Comparison of ENCODE assay signal across 1 cellular context in genomic region chr14:22589096-22589839, GRCh38.
TF ChIP-seq lines count a peak whose summit lies in the region.

Gene DAD1, minus strand, starts transcription at chr14:22589224. Its CDS starts 67 bp downstream, at chr14:22589157.

TF ChIP-seq in HepG2, 621 proteins besides CTCF, POLR2A, EP300 and RAD21 (continued from another document):
- TF ChIP-seq GFI1 (CRISPR knock-in tag; IDR thresholded peaks at IDR 0.05; ENCODE audit: borderline replicate concordance) (no peak), ZNF564 (CRISPR knock-in tag; IDR thresholded peaks at IDR 0.05) (no peak), ETS1 (CRISPR knock-in tag; IDR thresholded peaks at IDR 0.05) (no peak; the same call in 1 of the 2 replicates), ZNF383 (CRISPR knock-in tag; IDR thresholded peaks at IDR 0.05; ENCODE audit: borderline replicate concordance) (0 out of 2 replicates have a peak, but pooled peaks have one; percentile 82), ZNF354B (CRISPR knock-in tag; IDR thresholded peaks at IDR 0.05) (0 out of 2 replicates have a peak, but pooled peaks have one; percentile 85), SSRP1 (CRISPR knock-in tag; IDR thresholded peaks at IDR 0.05) (no peak), ZNF329 (CRISPR knock-in tag; IDR thresholded peaks at IDR 0.05; ENCODE audit: low read depth) (no peak; the same call in 1 of the 2 replicates), PAF1 (CRISPR knock-in tag; IDR thresholded peaks at IDR 0.05) (0 out of 2 replicates have a peak, but pooled peaks have one; percentile 47), CHD2 (IDR thresholded peaks at IDR 0.05; ENCODE audit: low read depth, low read length) (no peak), ZBTB26 (CRISPR knock-in tag; IDR thresholded peaks at IDR 0.05; ENCODE audit: borderline replicate concordance) (peak; percentile 83), NPAS2 (CRISPR knock-in tag; IDR thresholded peaks at IDR 0.05; ENCODE audit: borderline replicate concordance) (no peak), FOXK1 (CRISPR knock-in tag; IDR thresholded peaks at IDR 0.05; ENCODE audit: borderline replicate concordance, low read depth) (peak; percentile 87), ZNF503 (CRISPR knock-in tag; IDR thresholded peaks at IDR 0.05) (no peak), MEIS1 (CRISPR knock-in tag; IDR thresholded peaks at IDR 0.05; ENCODE audit: borderline replicate concordance) (peak; percentile 82; the same call in 1 of the 2 replicates), DNMT3B (CRISPR knock-in tag; conservative IDR thresholded peaks at IDR 0.05) (peak; percentile 89), MAFK (conservative IDR thresholded peaks at IDR 0.05 in 1 of 2, IDR thresholded peaks at IDR 0.05 in 1 of 2; ENCODE audit: low read length in 2 of 2) (0 out of 4 replicates have a peak, but pooled peaks of 1 of the 2 experiments have one; percentile 1), NBN (conservative IDR thresholded peaks at IDR 0.05) (no peak), CREB3 (CRISPR knock-in tag; IDR thresholded peaks at IDR 0.05) (no peak; the same call in 1 of the 2 replicates), HOMEZ (CRISPR knock-in tag; IDR thresholded peaks at IDR 0.05; ENCODE audit: low read depth) (peak; percentile 11), HNF4A (CRISPR knock-in tag; IDR thresholded peaks at IDR 0.05) (no peak; the same call in 1 of the 2 replicates), ZNF850 (CRISPR knock-in tag; conservative IDR thresholded peaks at IDR 0.05) (no peak), YY1 (IDR thresholded peaks at IDR 0.05; ENCODE audit: insufficient read depth, insufficient replicate concordance, low read depth, low read length) (peak; percentile 70), THYN1 (CRISPR knock-in tag; IDR thresholded peaks at IDR 0.05; ENCODE audit: borderline replicate concordance, low read depth) (no peak), JDP2 (CRISPR knock-in tag; IDR thresholded peaks at IDR 0.05; ENCODE audit: borderline replicate concordance) (no peak; the same call in 1 of the 2 replicates), RXRA (CRISPR knock-in tag; IDR thresholded peaks at IDR 0.05) (peak; percentile 45), CEBPB (IDR thresholded peaks at IDR 0.05; ENCODE audit: borderline replicate concordance, low read depth, low read length) (peak; percentile 66; the same call in 1 of the 2 replicates), ZNF33A (CRISPR knock-in tag; IDR thresholded peaks at IDR 0.05; ENCODE audit: borderline replicate concordance) (no peak), TBL1XR1 (IDR thresholded peaks at IDR 0.05; ENCODE audit: borderline replicate concordance, low read length, partially characterized antibody) (no peak), HOXD1 (CRISPR knock-in tag; IDR thresholded peaks at IDR 0.05) (peak; percentile 42; the same call in 1 of the 2 replicates), ZNF784 (CRISPR knock-in tag; IDR thresholded peaks at IDR 0.05; ENCODE audit: borderline replicate concordance) (peak; percentile 36; the same call in 1 of the 2 replicates), ZNF281 (CRISPR knock-in tag; IDR thresholded peaks at IDR 0.05; ENCODE audit: borderline replicate concordance) (peak; percentile 60)
- TF ChIP-seq, protein P1, sequence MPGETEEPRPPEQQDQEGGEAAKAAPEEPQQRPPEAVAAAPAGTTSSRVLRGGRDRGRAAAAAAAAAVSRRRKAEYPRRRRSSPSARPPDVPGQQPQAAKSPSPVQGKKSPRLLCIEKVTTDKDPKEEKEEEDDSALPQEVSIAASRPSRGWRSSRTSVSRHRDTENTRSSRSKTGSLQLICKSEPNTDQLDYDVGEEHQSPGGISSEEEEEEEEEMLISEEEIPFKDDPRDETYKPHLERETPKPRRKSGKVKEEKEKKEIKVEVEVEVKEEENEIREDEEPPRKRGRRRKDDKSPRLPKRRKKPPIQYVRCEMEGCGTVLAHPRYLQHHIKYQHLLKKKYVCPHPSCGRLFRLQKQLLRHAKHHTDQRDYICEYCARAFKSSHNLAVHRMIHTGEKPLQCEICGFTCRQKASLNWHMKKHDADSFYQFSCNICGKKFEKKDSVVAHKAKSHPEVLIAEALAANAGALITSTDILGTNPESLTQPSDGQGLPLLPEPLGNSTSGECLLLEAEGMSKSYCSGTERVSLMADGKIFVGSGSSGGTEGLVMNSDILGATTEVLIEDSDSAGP (CRISPR knock-in tag; IDR thresholded peaks at IDR 0.05; ENCODE audit: borderline replicate concordance): peak; percentile 91
- TF ChIP-seq, protein P2, sequence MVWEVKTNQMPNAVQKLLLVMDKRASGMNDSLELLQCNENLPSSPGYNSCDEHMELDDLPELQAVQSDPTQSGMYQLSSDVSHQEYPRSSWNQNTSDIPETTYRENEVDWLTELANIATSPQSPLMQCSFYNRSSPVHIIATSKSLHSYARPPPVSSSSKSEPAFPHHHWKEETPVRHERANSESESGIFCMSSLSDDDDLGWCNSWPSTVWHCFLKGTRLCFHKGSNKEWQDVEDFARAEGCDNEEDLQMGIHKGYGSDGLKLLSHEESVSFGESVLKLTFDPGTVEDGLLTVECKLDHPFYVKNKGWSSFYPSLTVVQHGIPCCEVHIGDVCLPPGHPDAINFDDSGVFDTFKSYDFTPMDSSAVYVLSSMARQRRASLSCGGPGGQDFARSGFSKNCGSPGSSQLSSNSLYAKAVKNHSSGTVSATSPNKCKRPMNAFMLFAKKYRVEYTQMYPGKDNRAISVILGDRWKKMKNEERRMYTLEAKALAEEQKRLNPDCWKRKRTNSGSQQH (CRISPR knock-in tag; IDR thresholded peaks at IDR 0.05; ENCODE audit: low read depth): peak; percentile 88
- TF ChIP-seq, protein P3, sequence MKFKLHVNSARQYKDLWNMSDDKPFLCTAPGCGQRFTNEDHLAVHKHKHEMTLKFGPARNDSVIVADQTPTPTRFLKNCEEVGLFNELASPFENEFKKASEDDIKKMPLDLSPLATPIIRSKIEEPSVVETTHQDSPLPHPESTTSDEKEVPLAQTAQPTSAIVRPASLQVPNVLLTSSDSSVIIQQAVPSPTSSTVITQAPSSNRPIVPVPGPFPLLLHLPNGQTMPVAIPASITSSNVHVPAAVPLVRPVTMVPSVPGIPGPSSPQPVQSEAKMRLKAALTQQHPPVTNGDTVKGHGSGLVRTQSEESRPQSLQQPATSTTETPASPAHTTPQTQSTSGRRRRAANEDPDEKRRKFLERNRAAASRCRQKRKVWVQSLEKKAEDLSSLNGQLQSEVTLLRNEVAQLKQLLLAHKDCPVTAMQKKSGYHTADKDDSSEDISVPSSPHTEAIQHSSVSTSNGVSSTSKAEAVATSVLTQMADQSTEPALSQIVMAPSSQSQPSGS (CRISPR knock-in tag; IDR thresholded peaks at IDR 0.05): peak; percentile 33; the same call in 1 of the 2 replicates
TF ChIP-seq in HepG2: peak in this region for 356.
